18 cellular contexts compared by ENCODE assay signal in the genomic region with DNA sequence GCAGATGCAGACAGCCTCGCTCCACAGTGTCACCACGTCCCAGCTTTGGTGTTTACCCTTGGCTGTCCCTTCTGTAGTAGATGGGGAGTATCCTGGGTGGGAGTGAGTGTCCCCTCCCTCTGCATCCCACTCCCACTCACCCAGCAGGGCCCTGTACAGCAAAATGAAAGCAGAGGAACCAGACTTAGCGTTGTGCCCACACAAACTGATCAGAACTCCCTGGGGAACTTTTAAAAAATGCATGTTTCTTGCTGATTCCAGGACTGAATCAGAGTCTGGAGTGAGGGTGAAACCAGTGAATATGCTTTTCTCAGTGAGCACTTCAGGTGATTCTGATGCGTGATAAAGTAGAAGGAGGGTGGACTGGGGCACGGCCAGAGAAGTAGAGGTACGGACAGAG. TPM values are rescaled to one million over a fixed set of nuclear protein-coding genes. Genes with fewer than 3 reads are reported as not detected.
DNase-seq lines count a peak whose midpoint lies in the region; ATAC-seq and TF ChIP-seq lines count a peak whose summit lies in the region.
"Had no signal": no experiment of that assay in that cellular context is flagged by ENCODE, and none has a peak within 500 bp of the region (broad histone marks: within the 10 kb centered on the region; RNA-seq: fewer than 3 reads in every experiment).

No MANE protein-coding gene starts in this region.

- H3K36me3 ChIP-seq in hepatocyte (replicated peaks; ENCODE audit: insufficient read depth, low read depth) (no peaks in the 10 kb centered on the region), skeletal muscle satellite cell (ENCODE audit: insufficient read depth, low read length) (no peaks in the 10 kb centered on the region)

- H3K79me2 ChIP-seq in hepatocyte, result no peaks in the 10 kb centered on the region

- H4K20me1 ChIP-seq in hepatocyte (ENCODE audit: insufficient read depth, poor library complexity, severe bottlenecking), result no peaks in the 10 kb centered on the region

- H2AFZ ChIP-seq in hepatocyte, result no peak overlapping the region

- H3K27me3 ChIP-seq in hepatocyte (no peaks in the 10 kb centered on the region), skeletal muscle satellite cell (ENCODE audit: control insufficient read depth, insufficient read depth, low read length) (peaks cover 3% of the 10 kb centered on the region)

- H3K27ac ChIP-seq in hepatocyte, result peak overlapping the region; percentile 8
- H3K27ac ChIP-seq: SK-N-MC had no signal

- no peak for ATAC-seq in GM21381 (IDR thresholded peaks at IDR 0.05; ENCODE audit: unreplicated experiment)
- ATAC-seq in activated CD4-positive, CD25-positive, alpha-beta regulatory T cell treated with anti-CD3 and anti-CD28 coated beads, Interleukin-2, amount 50 U/mL, for 24 hours, result no peak
- ATAC-seq: K562 had no signal

- H3K9me2 ChIP-seq in hepatocyte (replicated peaks; ENCODE audit: insufficient read depth), result no peaks in the 10 kb centered on the region

- TF ChIP-seq CTCF in choroid plexus epithelial cell (conservative IDR thresholded peaks at IDR 0.05; ENCODE audit: low read depth, low read length) (no peak), hepatocyte (IDR thresholded peaks at IDR 0.05; ENCODE audit: poor library complexity) (no peak)

- H3K9me3 ChIP-seq in hepatocyte (ENCODE audit: low read depth) (no peaks in the 10 kb centered on the region), skeletal muscle satellite cell (replicated peaks; ENCODE audit: low read length) (no peaks in the 10 kb centered on the region)

- H3K4me3 ChIP-seq in choroid plexus epithelial cell (ENCODE audit: low read depth, low read length) (no peak overlapping the region), hepatocyte (no peak overlapping the region), skeletal muscle satellite cell (ENCODE audit: low read length) (no peak overlapping the region)
- H3K4me3 ChIP-seq: K562, SK-N-MC had no signal

- no peak overlapping the region for H3K9ac ChIP-seq in skeletal muscle satellite cell (ENCODE audit: low read depth, low read length)

- H3K4me2 ChIP-seq in hepatocyte (no peak overlapping the region), skeletal muscle satellite cell (ENCODE audit: low read length) (peak overlapping the region; percentile 45)

- WGBS in hepatocyte (ENCODE audit: low lambda C conversion rate, missing lambda C conversion rate), result 86% methylated on average over 6 of the region's 6 CpGs

- DNase-seq in AG20443 (ENCODE audit: low spot score) (peak; percentile 27), choroid plexus epithelial cell (ENCODE audit: low read depth) (peak; percentile 47), hepatocyte (ENCODE audit: low spot score) (no peak), inferior parietal cortex (ENCODE audit: extremely low spot score) (no peak), 8988T (no peak)
- DNase-seq: activated CD4-positive, alpha-beta memory T cell treated with anti-CD3 and anti-CD28 coated beads, Interleukin-2, amount 10 ng/mL, durations not matched to agents 7 days and 5 days; amygdala; cortex of kidney; DMS 273 treated with DMSO at 0.1 percent for 48 hours; NCI-H1105 treated with DMSO at 0.1 percent for 48 hours; NCI-H345 had no signal

- H3K4me1 ChIP-seq in hepatocyte (ENCODE audit: insufficient read depth), result peaks cover 34% of the 10 kb centered on the region
- peaks cover 33% of the 10 kb centered on the region for H3K4me1 ChIP-seq in skeletal muscle satellite cell (ENCODE audit: control insufficient read depth, insufficient read depth, low read length)

RNA-seq across cellular contexts. Expression of gene ACVRL1, which starts 2.9 kb away (rescaled TPM):
- 4.6 and 11.6 TPM in 2 replicates for total RNA-seq in hepatocyte
- polyA plus RNA-seq in hepatocyte, result 1.4 and 2.4 TPM in 2 replicates
- 18.8 and 26.4 TPM in 2 replicates for total RNA-seq in skeletal muscle satellite cell (2012; rRNA removed)
- total RNA-seq: activated CD4-positive, alpha-beta memory T cell treated with anti-CD3 and anti-CD28 coated beads, Interleukin-2, amount 10 ng/mL, durations not matched to agents 7 days and 5 days; activated T-helper 1 cell treated with anti-CD3 and anti-CD28 coated beads, Interleukin-12 subunit alpha, Interleukin-12 subunit beta, Interleukin-2, Interleukin-4 antibody, amounts not matched to agents 30 ng/mL and 10 ng/mL and 1 ng/mL, durations not matched to agents 14 hours and 24 hours and 36 hours; OCI-LY7 had no signal

RNA-seq across cellular contexts. Expression of gene ANKRD33, which starts 22.3 kb away (rescaled TPM):
- not detected in 2 replicates for total RNA-seq in hepatocyte
- polyA plus RNA-seq in hepatocyte, result 0.12 and 0.29 TPM in 2 replicates
- total RNA-seq in skeletal muscle satellite cell (2012; rRNA removed), result 1.0 and 1.5 TPM in 2 replicates
- total RNA-seq: activated CD4-positive, alpha-beta memory T cell treated with anti-CD3 and anti-CD28 coated beads, Interleukin-2, amount 10 ng/mL, durations not matched to agents 7 days and 5 days; activated T-helper 1 cell treated with anti-CD3 and anti-CD28 coated beads, Interleukin-12 subunit alpha, Interleukin-12 subunit beta, Interleukin-2, Interleukin-4 antibody, amounts not matched to agents 30 ng/mL and 10 ng/mL and 1 ng/mL, durations not matched to agents 14 hours and 24 hours and 36 hours; OCI-LY7 had no signal

RNA-seq across cellular contexts. Expression of gene ACVR1B, which starts 41.3 kb away (rescaled TPM):
- total RNA-seq in hepatocyte, result 16.3 and 22.4 TPM in 2 replicates
- polyA plus RNA-seq in hepatocyte, result 4.8 and 5.7 TPM in 2 replicates
- 8.3 and 8.4 TPM in 2 replicates for total RNA-seq in skeletal muscle satellite cell (2012; rRNA removed)

Comparison
In these comparisons a context has a peak if more than half of its experiments do, and no peak if none do; other contexts are left out.
1. DNase-seq: peak in AG20443 (single experiment) and choroid plexus epithelial cell (single experiment); none in hepatocyte (single experiment), inferior parietal cortex (single experiment) and 8988T (single experiment).